In genomic region chrX:112852850-112853249, GRCh38 we compare ENCODE assay signal across 15 cellular contexts.
"Had no signal": no experiment of that assay in that cellular context is flagged by ENCODE, and none has a peak within 500 bp of the region (broad histone marks: within the 10 kb centered on the region; RNA-seq: fewer than 3 reads in every experiment).

No MANE protein-coding gene starts in this region.

- H3K4me3 Mint-ChIP-seq: activated CD8-positive, alpha-beta memory T cell treated with anti-CD3 and anti-CD28 coated beads, Interleukin-2, amount 10 ng/mL, durations not matched to agents 7 days and 5 days; T-helper 17 cell had no signal

- H3K27ac ChIP-seq: colonic mucosa, heart right ventricle, left lung, neutrophil, right atrium auricular region, skin epidermis, thyroid gland had no signal

- H3K4me1 ChIP-seq: colonic mucosa, right atrium auricular region, thyroid gland had no signal

- H3K27me3 ChIP-seq: colonic mucosa, neutrophil, right atrium auricular region, thyroid gland had no signal

- H3K36me3 ChIP-seq: colonic mucosa, heart right ventricle, left lung, neutrophil, right atrium auricular region, thyroid gland had no signal

- H3K36me3 Mint-ChIP-seq: activated CD8-positive, alpha-beta memory T cell treated with anti-CD3 and anti-CD28 coated beads, Interleukin-2, amount 10 ng/mL, durations not matched to agents 7 days and 5 days had no signal

- H3K27ac Mint-ChIP-seq: activated CD8-positive, alpha-beta memory T cell treated with anti-CD3 and anti-CD28 coated beads, Interleukin-2, amount 10 ng/mL, durations not matched to agents 7 days and 5 days; T-helper 17 cell had no signal

- H3K9me3 ChIP-seq: colonic mucosa, heart right ventricle, left lung, neutrophil, right atrium auricular region, thyroid gland had no signal

- H3K4me3 ChIP-seq: colonic mucosa, heart right ventricle, left lung, right atrium auricular region, skin epidermis, thyroid gland had no signal

- DNase-seq: activated CD4-positive, alpha-beta T cell treated with anti-CD3 and anti-CD28 coated beads, Interleukin-2, amount 50 U/mL, for 4 hours; activated CD8-positive, alpha-beta memory T cell treated with anti-CD3 and anti-CD28 coated beads, Interleukin-2, amount 10 ng/mL, durations not matched to agents 7 days and 5 days; activated T-cell treated with anti-CD3 and anti-CD28 coated beads, Interleukin-2, amount 50 U/mL, for 48 hours; aorta; colonic mucosa; effector CD4-positive, alpha-beta T cell; heart right ventricle; islet precursor cell; left lung; posterior cingulate gyrus; T-helper 17 cell; thyroid gland had no signal
